In the genomic region with DNA sequence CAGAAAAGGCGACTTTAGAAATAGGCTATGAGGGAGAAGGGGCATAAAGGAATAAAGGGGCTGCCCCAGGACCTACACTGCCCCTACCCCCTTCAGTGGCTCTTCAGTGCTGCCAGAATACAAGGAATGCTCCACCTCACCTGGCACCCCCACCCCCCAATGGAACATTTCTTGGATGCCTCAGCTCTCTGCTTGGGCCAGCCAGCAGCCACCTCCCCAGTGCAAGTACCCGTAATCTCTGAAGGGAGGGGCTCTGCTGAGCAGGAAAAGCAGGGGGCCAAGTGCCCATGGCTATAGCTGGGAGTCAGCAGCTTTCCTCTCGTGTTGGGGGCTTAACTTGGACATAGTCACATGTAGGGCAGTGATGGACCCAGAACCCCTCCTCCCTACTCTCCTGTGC, we compare ENCODE assay signal across 2 cellular contexts.
TF ChIP-seq lines count a peak whose summit lies in the region.

No MANE protein-coding gene starts in this region.

TF ChIP-seq in Ishikawa, 13 proteins besides CTCF, POLR2A, EP300 and RAD21:
- no peak for TF ChIP-seq YY1 (IDR thresholded peaks at IDR 0.05; ENCODE audit: low read depth)
- no peak for TF ChIP-seq TCF12 (IDR thresholded peaks at IDR 0.05; ENCODE audit: low read depth)
- TF ChIP-seq CREB1 (IDR thresholded peaks at IDR 0.05; ENCODE audit: low read depth) = no peak
- TF ChIP-seq ZBTB7A (IDR thresholded peaks at IDR 0.05; ENCODE audit: low read depth) = peak; percentile 46; the same call in 1 of the 2 replicates
- TF ChIP-seq, protein P1, sequence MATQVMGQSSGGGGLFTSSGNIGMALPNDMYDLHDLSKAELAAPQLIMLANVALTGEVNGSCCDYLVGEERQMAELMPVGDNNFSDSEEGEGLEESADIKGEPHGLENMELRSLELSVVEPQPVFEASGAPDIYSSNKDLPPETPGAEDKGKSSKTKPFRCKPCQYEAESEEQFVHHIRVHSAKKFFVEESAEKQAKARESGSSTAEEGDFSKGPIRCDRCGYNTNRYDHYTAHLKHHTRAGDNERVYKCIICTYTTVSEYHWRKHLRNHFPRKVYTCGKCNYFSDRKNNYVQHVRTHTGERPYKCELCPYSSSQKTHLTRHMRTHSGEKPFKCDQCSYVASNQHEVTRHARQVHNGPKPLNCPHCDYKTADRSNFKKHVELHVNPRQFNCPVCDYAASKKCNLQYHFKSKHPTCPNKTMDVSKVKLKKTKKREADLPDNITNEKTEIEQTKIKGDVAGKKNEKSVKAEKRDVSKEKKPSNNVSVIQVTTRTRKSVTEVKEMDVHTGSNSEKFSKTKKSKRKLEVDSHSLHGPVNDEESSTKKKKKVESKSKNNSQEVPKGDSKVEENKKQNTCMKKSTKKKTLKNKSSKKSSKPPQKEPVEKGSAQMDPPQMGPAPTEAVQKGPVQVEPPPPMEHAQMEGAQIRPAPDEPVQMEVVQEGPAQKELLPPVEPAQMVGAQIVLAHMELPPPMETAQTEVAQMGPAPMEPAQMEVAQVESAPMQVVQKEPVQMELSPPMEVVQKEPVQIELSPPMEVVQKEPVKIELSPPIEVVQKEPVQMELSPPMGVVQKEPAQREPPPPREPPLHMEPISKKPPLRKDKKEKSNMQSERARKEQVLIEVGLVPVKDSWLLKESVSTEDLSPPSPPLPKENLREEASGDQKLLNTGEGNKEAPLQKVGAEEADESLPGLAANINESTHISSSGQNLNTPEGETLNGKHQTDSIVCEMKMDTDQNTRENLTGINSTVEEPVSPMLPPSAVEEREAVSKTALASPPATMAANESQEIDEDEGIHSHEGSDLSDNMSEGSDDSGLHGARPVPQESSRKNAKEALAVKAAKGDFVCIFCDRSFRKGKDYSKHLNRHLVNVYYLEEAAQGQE (IDR thresholded peaks at IDR 0.05; ENCODE audit: low read depth) = no peak
- TF ChIP-seq, protein P2, sequence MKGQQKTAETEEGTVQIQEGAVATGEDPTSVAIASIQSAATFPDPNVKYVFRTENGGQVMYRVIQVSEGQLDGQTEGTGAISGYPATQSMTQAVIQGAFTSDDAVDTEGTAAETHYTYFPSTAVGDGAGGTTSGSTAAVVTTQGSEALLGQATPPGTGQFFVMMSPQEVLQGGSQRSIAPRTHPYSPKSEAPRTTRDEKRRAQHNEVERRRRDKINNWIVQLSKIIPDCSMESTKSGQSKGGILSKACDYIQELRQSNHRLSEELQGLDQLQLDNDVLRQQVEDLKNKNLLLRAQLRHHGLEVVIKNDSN (IDR thresholded peaks at IDR 0.05) = no peak
- no peak for TF ChIP-seq TAF1 (IDR thresholded peaks at IDR 0.05; ENCODE audit: low read depth)
- TF ChIP-seq NFIC (IDR thresholded peaks at IDR 0.05) = no peak
- TF ChIP-seq, protein P3, sequence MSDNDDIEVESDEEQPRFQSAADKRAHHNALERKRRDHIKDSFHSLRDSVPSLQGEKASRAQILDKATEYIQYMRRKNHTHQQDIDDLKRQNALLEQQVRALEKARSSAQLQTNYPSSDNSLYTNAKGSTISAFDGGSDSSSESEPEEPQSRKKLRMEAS (IDR thresholded peaks at IDR 0.05) = no peak
TF ChIP-seq in Ishikawa: peak in this region for 1.

TF ChIP-seq in H1, 55 proteins besides CTCF, POLR2A, EP300 and RAD21:
- TF ChIP-seq RFX5 (IDR thresholded peaks at IDR 0.05; ENCODE audit: borderline replicate concordance, low read depth, low read length) (no peak), TEAD4 (IDR thresholded peaks at IDR 0.05; ENCODE audit: low read depth, low read length) (peak; percentile 45; the same call in 1 of the 2 replicates)
